8 cellular contexts compared by ENCODE assay signal in the genomic region with DNA sequence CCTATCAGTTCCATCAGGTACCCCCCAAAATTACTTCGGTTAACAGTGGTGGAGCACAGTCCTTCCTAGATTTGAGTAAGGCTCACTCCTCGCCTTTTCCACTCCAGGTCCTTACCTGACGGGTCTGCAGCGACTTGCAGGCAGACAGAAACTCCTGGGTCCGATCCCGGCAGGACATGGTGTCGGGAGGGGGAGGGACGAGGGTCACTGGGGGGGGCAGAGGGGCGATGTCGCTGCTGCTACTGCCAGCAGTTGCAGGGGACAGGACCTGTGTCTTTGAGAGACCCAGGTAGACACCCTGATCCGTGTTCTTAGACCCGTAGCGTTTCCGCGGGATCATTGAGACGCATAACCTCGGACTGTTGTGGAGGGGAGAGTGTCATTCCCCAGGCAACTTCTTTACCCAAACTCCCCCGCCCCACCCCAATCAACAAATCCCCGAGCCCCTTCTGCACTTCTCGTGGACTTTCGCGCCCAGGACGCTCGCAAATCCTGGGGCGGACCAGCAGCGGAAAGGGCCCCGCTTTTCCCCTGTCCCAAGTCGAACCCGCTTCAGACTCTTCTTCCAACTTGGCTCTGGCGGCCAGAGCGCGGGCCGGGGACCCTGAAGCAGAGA. TPM values are rescaled to one million over a fixed set of nuclear protein-coding genes. Genes with fewer than 3 reads are reported as not detected.
DNase-seq lines count a peak whose midpoint lies in the region; ATAC-seq and TF ChIP-seq lines count a peak whose summit lies in the region.

No MANE protein-coding gene starts in this region.

- H3F3A ChIP-seq in PC-9 (ENCODE audit: insufficient read depth, low read depth), result peaks cover 26% of the 10 kb centered on the region

- peak overlapping the region; percentile 87 to 100 for H3K4me3 Mint-ChIP-seq in activated T-cell treated with anti-CD3 and anti-CD28 coated beads, Interleukin-2, amount 50 U/mL, for 72 hours

- peak overlapping the region; percentile 76 for H2AFZ ChIP-seq in PC-9

- H3K4me2 ChIP-seq in PC-9, result peak overlapping the region; percentile 100

- TF ChIP-seq CTCF in PC-9 (conservative IDR thresholded peaks at IDR 0.05) (no peak), epithelial cell of esophagus (IDR thresholded peaks at IDR 0.05; ENCODE audit: insufficient read depth, low read depth, low read length, missing control alignments) (no peak), omental fat pad (IDR thresholded peaks at IDR 0.05) (no peak)

- H3K4me1 ChIP-seq in PC-9 (replicated peaks; ENCODE audit: insufficient read depth), result peaks cover 22% of the 10 kb centered on the region

- no TSS peak for BruUV-seq in PC-9 (replicated peaks; lab: Mats Ljungman, UMichigan)

- H3K27ac ChIP-seq in PC-9, result peak overlapping the region; percentile 77

- POLR2A ChIA-PET in PC-9 (lab: Charles Lee; ENCODE audit: unreplicated experiment), result interaction anchor here (0.6 to 0.7 kb wide), 3 partner anchors 10 to 275 kb away, joined by 3 to 5 read pairs (median 3); a partner anchor contains a TSS

- intact Hi-C loops in PC-9 (cut with micrococcal nuclease; ENCODE audit: unreplicated experiment), result loop anchor here (1.0 to 2.0 kb wide), 2 partner anchors 8 to 44 kb away; a partner anchor contains a TSS

- peaks cover 24% of the 10 kb centered on the region for H4K20me1 ChIP-seq in PC-9 (ENCODE audit: insufficient read depth)

- no peaks in the 10 kb centered on the region for H3K27me3 ChIP-seq in PC-9 (ENCODE audit: insufficient read depth, low read depth)

- H3K4me1 Mint-ChIP-seq in activated T-cell treated with anti-CD3 and anti-CD28 coated beads, Interleukin-2, amount 50 U/mL, for 72 hours (ENCODE audit: low read depth), result peaks cover 38% of the 10 kb centered on the region

- CTCF ChIA-PET in PC-9 (lab: Charles Lee), result interaction anchor here (0.5 kb wide), 1 partner anchor 234 kb away, joined by 3 read pairs; no protein-coding TSS in a partner anchor

- H3K36me3 ChIP-seq in PC-9 (ENCODE audit: low read depth), result peaks cover 30% of the 10 kb centered on the region

- H3K4me3 ChIP-seq in PC-9 (peak overlapping the region; percentile 100), epithelial cell of esophagus (ENCODE audit: low read length) (peak overlapping the region; percentile 86)

- no peaks in the 10 kb centered on the region for H3K9me2 ChIP-seq in PC-9 (ENCODE audit: insufficient read depth)

- H3K36me3 Mint-ChIP-seq in activated T-cell treated with anti-CD3 and anti-CD28 coated beads, Interleukin-2, amount 50 U/mL, for 72 hours (ENCODE audit: insufficient read depth in 2 of 2), result peaks cover 9 to 24% of the 10 kb centered on the region in 2 donors

- no peaks in the 10 kb centered on the region for H3K9me3 ChIP-seq in PC-9 (ENCODE audit: insufficient read depth, low read depth)

- no peak for ATAC-seq in activated T-cell treated with anti-CD3 and anti-CD28 coated beads, Interleukin-2, amount 50 U/mL, for 72 hours (replicated peaks in 1 of 2)
- ATAC-seq in omental fat pad (ENCODE audit: low FRiP score), result peak; percentile 10

- no peak for DNase-seq in activated T-cell treated with anti-CD3 and anti-CD28 coated beads, Interleukin-2, amount 50 U/mL, for 72 hours
- DNase-seq in activated T-cell treated with anti-CD3 and anti-CD28 coated beads for 4 hours (no peak), PC-9 (peak in 1 of 2 experiments; percentile 32), epithelial cell of esophagus (ENCODE audit: low read depth) (peak; percentile 43), omental fat pad (ENCODE audit: low spot score) (no peak), KBM-7 (no peak), NCI-H446 (lab: John Stamatoyannopoulos, UW) (no peak), GM19240 (ENCODE audit: insufficient read length, low spot score) (no peak)

- H3K27ac Mint-ChIP-seq in activated T-cell treated with anti-CD3 and anti-CD28 coated beads, Interleukin-2, amount 50 U/mL, for 72 hours, result peak overlapping the region; percentile 96

- no peaks in the 10 kb centered on the region for H3K9me3 Mint-ChIP-seq in activated T-cell treated with anti-CD3 and anti-CD28 coated beads, Interleukin-2, amount 50 U/mL, for 72 hours

- in situ Hi-C loops in KBM-7 (cut with MboI; ENCODE audit: low pct_unique_long_range_greater_than_20kb, low sequenced_read_pairs), result no loop called here

- no peaks in the 10 kb centered on the region for H3K27me3 Mint-ChIP-seq in activated T-cell treated with anti-CD3 and anti-CD28 coated beads, Interleukin-2, amount 50 U/mL, for 72 hours (ENCODE audit: low read depth)

- H3K79me2 ChIP-seq in PC-9 (ENCODE audit: low read depth), result peaks cover 57% of the 10 kb centered on the region

RNA-seq across cellular contexts. Expression of a gene that starts 0.8 kb away (rescaled TPM):
- total RNA-seq in activated T-cell treated with anti-CD3 and anti-CD28 coated beads, Interleukin-2, amount 50 U/mL, for 72 hours, result 10 to 100 TPM; 53.9 to 70.1 TPM
- 61.9 and 65.8 TPM in 2 replicates for total RNA-seq in PC-9 (2021)
- total RNA-seq in omental fat pad, result 10 to 100 TPM; 32.2 to 43.1 (median 37.4) TPM

RNA-seq across cellular contexts. Expression of a gene that starts 1.6 kb away (rescaled TPM):
- 1 to 10 TPM in 1 of 2 donors, under 1 TPM in 1; 0.77 to 1.5 TPM for total RNA-seq in activated T-cell treated with anti-CD3 and anti-CD28 coated beads, Interleukin-2, amount 50 U/mL, for 72 hours
- total RNA-seq in PC-9 (2021) (not detected in 2 replicates), omental fat pad (not detected)

RNA-seq across cellular contexts. Expression of a gene that starts 8.4 kb away (rescaled TPM):
- 100 to 1,000 TPM; 101 to 104 TPM for total RNA-seq in activated T-cell treated with anti-CD3 and anti-CD28 coated beads, Interleukin-2, amount 50 U/mL, for 72 hours
- 72.4 and 74.1 TPM in 2 replicates for total RNA-seq in PC-9 (2021)
- total RNA-seq in omental fat pad, result 100 to 1,000 TPM in 1 of 4 donors, 10 to 100 TPM in 3; 32.3 to 138 (median 40.8) TPM

RNA-seq across cellular contexts. Expression of a gene that starts 25.8 kb away (rescaled TPM):
- 100 to 1,000 TPM; 117 to 131 TPM for total RNA-seq in activated T-cell treated with anti-CD3 and anti-CD28 coated beads, Interleukin-2, amount 50 U/mL, for 72 hours
- total RNA-seq in PC-9 (2021) (45.6 and 56.1 TPM in 2 replicates), omental fat pad (100 to 1,000 TPM in 1 of 4 donors, 10 to 100 TPM in 3; 51.9 to 101 (median 78.3) TPM)

RNA-seq across cellular contexts. Expression of a gene that starts 39.2 kb away (rescaled TPM):
- 10 to 100 TPM in 1 of 2 donors, 1 to 10 TPM in 1; 8.4 to 10.8 TPM for total RNA-seq in activated T-cell treated with anti-CD3 and anti-CD28 coated beads, Interleukin-2, amount 50 U/mL, for 72 hours
- total RNA-seq in PC-9 (2021) (17.9 and 22.6 TPM in 2 replicates), omental fat pad (10 to 100 TPM; 20.8 to 45.1 (median 30.3) TPM)
